Comparison of ENCODE assay signal across 8 cellular contexts in genomic region chr11:18012906-18013781, GRCh38. TPM values are rescaled to one million over a fixed set of nuclear protein-coding genes. Genes with fewer than 3 reads are reported as not detected.
DNase-seq lines count a peak whose midpoint lies in the region; ATAC-seq lines count a peak whose summit lies in the region.

SERGEF (minus strand) TSS chr11:18013047; CDS start chr11:18013010, 37 bp downstream.

- H3K9me3 ChIP-seq in HUES48 (ENCODE audit: control insufficient read depth, insufficient read depth, low read length) (no peaks in the 10 kb centered on the region), NT2/D1 (ENCODE audit: insufficient read depth, low read length) (no peaks in the 10 kb centered on the region)

- H3K9me3 Mint-ChIP-seq in activated CD8-positive, alpha-beta memory T cell treated with anti-CD3 and anti-CD28 coated beads, Interleukin-2, amount 10 ng/mL, durations not matched to agents 7 days and 5 days (ENCODE audit: low read depth): no peaks in the 10 kb centered on the region

- H3K4me3 ChIP-seq in HUES48 (ENCODE audit: low read depth, low read length) (peak within 1 kb of the TSS; percentile 98), NT2/D1 (ENCODE audit: insufficient read length, low read depth) (peak within 1 kb of the TSS; percentile 74)

- peak; percentile 92 for ATAC-seq in GM21423 (IDR thresholded peaks at IDR 0.05; ENCODE audit: unreplicated experiment)
- peak; percentile 94 for ATAC-seq in activated CD8-positive, alpha-beta memory T cell treated with anti-CD3 and anti-CD28 coated beads, Interleukin-2, amount 10 ng/mL, durations not matched to agents 7 days and 5 days

- peak within 1 kb of the TSS; percentile 86 for H3K4me3 Mint-ChIP-seq in activated CD8-positive, alpha-beta memory T cell treated with anti-CD3 and anti-CD28 coated beads, Interleukin-2, amount 10 ng/mL, durations not matched to agents 7 days and 5 days

- DNase-seq in Caki2 (ENCODE audit: low read depth) (peak; percentile 91), NT2/D1 (ENCODE audit: low read depth, low spot score) (peak; percentile 74), midbrain (lab: John Stamatoyannopoulos, UW) (peak; percentile 87)
- peak; percentile 95 for DNase-seq in activated CD8-positive, alpha-beta memory T cell treated with anti-CD3 and anti-CD28 coated beads, Interleukin-2, amount 10 ng/mL, durations not matched to agents 7 days and 5 days
- peak; percentile 78 to 88 for DNase-seq in stimulated activated CD8-positive, alpha-beta memory T cell treated with anti-CD3 and anti-CD28 coated beads, Interleukin-2, amount 100 ng/mL, for 1 hour (ENCODE audit: low read depth in 2 of 2)

- H3K4me1 ChIP-seq in HUES48 (ENCODE audit: control insufficient read depth, insufficient read depth, low read length) (0 out of 2 replicates have a peak, but pooled peaks cover 7% of the 10 kb centered on the region), NT2/D1 (ENCODE audit: insufficient read depth, insufficient read length) (peaks cover 2% of the 10 kb centered on the region)

- in situ Hi-C loops in Caki2 (cut with HindIII; ENCODE audit: low pct_unique_long_range_greater_than_20kb, low sequenced_read_pairs) (no loop called here), endometrial microvascular endothelial cells (cut with HindIII; ENCODE audit: inconsistent ontology term, low pct_unique_long_range_greater_than_20kb, low sequenced_read_pairs) (no loop called here)

- H3K9ac ChIP-seq in HUES48 (ENCODE audit: low read depth, low read length): peak within 1 kb of the TSS; percentile 57
- peak within 1 kb of the TSS; percentile 72 for H3K9ac ChIP-seq in NT2/D1 (ENCODE audit: insufficient read length, low read depth)

- peaks cover 2% of the 10 kb centered on the region for H3K36me3 Mint-ChIP-seq in activated CD8-positive, alpha-beta memory T cell treated with anti-CD3 and anti-CD28 coated beads, Interleukin-2, amount 10 ng/mL, durations not matched to agents 7 days and 5 days

- no peaks in the 10 kb centered on the region for H3K36me3 ChIP-seq in HUES48 (ENCODE audit: control insufficient read depth, insufficient read depth, low read length)
- H3K36me3 ChIP-seq in NT2/D1 (ENCODE audit: insufficient read depth, insufficient read length, low read length): no peaks in the 10 kb centered on the region

- CTCF ChIA-PET in activated CD8-positive, alpha-beta memory T cell treated with anti-CD3 and anti-CD28 coated beads, Interleukin-2, amount 10 ng/mL, durations not matched to agents 7 days and 5 days (lab: Charles Lee): interaction anchor here (1.0 to 2.6 kb wide), 8 partner anchors 16 to 708 kb away, joined by 3 to 10 read pairs (median 4); partner anchors contain the start of gene SAAL1

- H3K27me3 ChIP-seq in HUES48 (ENCODE audit: control insufficient read depth, insufficient read depth, low read length) (peaks cover 14% of the 10 kb centered on the region), NT2/D1 (ENCODE audit: insufficient read depth, insufficient read length) (peaks cover 33% of the 10 kb centered on the region)

- no peaks in the 10 kb centered on the region for H3K27me3 Mint-ChIP-seq in activated CD8-positive, alpha-beta memory T cell treated with anti-CD3 and anti-CD28 coated beads, Interleukin-2, amount 10 ng/mL, durations not matched to agents 7 days and 5 days

- peaks cover 33% of the 10 kb centered on the region for H3K4me1 Mint-ChIP-seq in activated CD8-positive, alpha-beta memory T cell treated with anti-CD3 and anti-CD28 coated beads, Interleukin-2, amount 10 ng/mL, durations not matched to agents 7 days and 5 days

- H3K27ac Mint-ChIP-seq in activated CD8-positive, alpha-beta memory T cell treated with anti-CD3 and anti-CD28 coated beads, Interleukin-2, amount 10 ng/mL, durations not matched to agents 7 days and 5 days: peak within 1 kb of the TSS; percentile 98

- H3K27ac ChIP-seq in HUES48 (ENCODE audit: low read depth, low read length): peak within 1 kb of the TSS; percentile 38

RNA-seq across cellular contexts. Expression of gene SERGEF, which starts in this region (rescaled TPM):
- total RNA-seq in Caki2 (2014; rRNA removed; shearing (Covaris generic); ENCODE audit: low replicate concordance): 47.1 and 52.0 TPM in 2 replicates
- total RNA-seq in activated CD8-positive, alpha-beta memory T cell treated with anti-CD3 and anti-CD28 coated beads, Interleukin-2, amount 10 ng/mL, durations not matched to agents 7 days and 5 days: 10 to 100 TPM; 30.4 to 38.8 TPM
- 18.5 TPM for total RNA-seq in endometrial microvascular endothelial cells (ENCODE audit: inconsistent ontology term)

Comparison
In these comparisons a context has a peak if more than half of its experiments do, and no peak if none do; other contexts are left out.
1. Peak in every context shown above with its lines: DNase-seq, ATAC-seq, H3K4me3 ChIP-seq and H3K27ac ChIP-seq.